Comparison of ENCODE assay signal across 7 cellular contexts in the genomic region with DNA sequence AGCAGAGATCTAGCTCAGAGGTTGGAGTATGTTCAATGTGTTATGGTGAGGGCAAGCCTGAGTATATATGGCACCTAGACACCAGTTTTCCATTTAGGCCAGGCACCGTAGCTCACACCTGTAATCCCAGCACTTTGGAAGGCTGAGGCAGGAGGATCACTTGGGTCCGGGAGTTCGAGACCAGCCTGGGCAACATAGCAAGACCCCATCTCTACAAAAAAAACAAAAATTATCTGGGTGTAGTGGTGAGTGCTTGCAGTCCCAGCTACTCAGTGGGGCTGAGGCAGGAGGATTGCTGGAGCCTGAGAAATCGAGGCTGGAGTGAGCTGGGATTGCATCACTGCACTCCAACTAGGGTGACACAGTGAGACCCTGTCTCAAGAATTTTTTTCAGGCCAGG. TPM values are rescaled to one million over a fixed set of nuclear protein-coding genes. Genes with fewer than 3 reads are reported as not detected.
"Had no signal": no experiment of that assay in that cellular context is flagged by ENCODE, and none has a peak within 500 bp of the region (broad histone marks: within the 10 kb centered on the region; RNA-seq: fewer than 3 reads in every experiment).

No MANE protein-coding gene starts in this region.

RNA-seq across cellular contexts. Expression of a gene that starts 43.1 kb away (rescaled TPM):
- total RNA-seq: GM23248, GM23338, H1, H4, H7 had no signal
- polyA plus RNA-seq: GM23248 had no signal

RNA-seq across cellular contexts. Expression of a gene that starts 44.6 kb away (rescaled TPM):
- total RNA-seq: GM23248, GM23338, H1, H4, H7, H9, HFFc6 had no signal
- polyA plus RNA-seq: H1 had no signal
